Comparison of ENCODE assay signal across 1 cellular context in genomic region chr4:6728320-6729029, GRCh38.
TF ChIP-seq lines count a peak whose summit lies in the region.

No MANE protein-coding gene starts in this region.

TF ChIP-seq in IMR-90, 13 proteins besides CTCF, POLR2A, EP300 and RAD21:
- TF ChIP-seq FOS (IDR thresholded peaks at IDR 0.05; ENCODE audit: low read depth, low read length) (no peak), RFX5 (IDR thresholded peaks at IDR 0.05; ENCODE audit: low read depth, low read length) (no peak), NFE2L2 (IDR thresholded peaks at IDR 0.05; ENCODE audit: low read depth, low read length) (no peak), SMC3 (IDR thresholded peaks at IDR 0.05; ENCODE audit: low read depth, low read length) (no peak), MXI1 (IDR thresholded peaks at IDR 0.05; ENCODE audit: borderline replicate concordance, low read depth, low read length) (no peak), MAFK (IDR thresholded peaks at IDR 0.05; ENCODE audit: low read depth, low read length) (no peak), BHLHE40 (IDR thresholded peaks at IDR 0.05; ENCODE audit: low read depth, low read length) (no peak), MAZ (IDR thresholded peaks at IDR 0.05; ENCODE audit: borderline replicate concordance, low read depth, low read length) (no peak), CHD1 (IDR thresholded peaks at IDR 0.05; ENCODE audit: low read depth, low read length) (no peak), RCOR1 (IDR thresholded peaks at IDR 0.05; ENCODE audit: insufficient replicate concordance, low read length) (no peak), CEBPB (IDR thresholded peaks at IDR 0.05; ENCODE audit: low read depth, low read length) (no peak)
- TF ChIP-seq, protein P1, sequence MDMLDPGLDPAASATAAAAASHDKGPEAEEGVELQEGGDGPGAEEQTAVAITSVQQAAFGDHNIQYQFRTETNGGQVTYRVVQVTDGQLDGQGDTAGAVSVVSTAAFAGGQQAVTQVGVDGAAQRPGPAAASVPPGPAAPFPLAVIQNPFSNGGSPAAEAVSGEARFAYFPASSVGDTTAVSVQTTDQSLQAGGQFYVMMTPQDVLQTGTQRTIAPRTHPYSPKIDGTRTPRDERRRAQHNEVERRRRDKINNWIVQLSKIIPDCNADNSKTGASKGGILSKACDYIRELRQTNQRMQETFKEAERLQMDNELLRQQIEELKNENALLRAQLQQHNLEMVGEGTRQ (IDR thresholded peaks at IDR 0.05; ENCODE audit: low read depth, low read length) = no peak
- TF ChIP-seq, protein P2, sequence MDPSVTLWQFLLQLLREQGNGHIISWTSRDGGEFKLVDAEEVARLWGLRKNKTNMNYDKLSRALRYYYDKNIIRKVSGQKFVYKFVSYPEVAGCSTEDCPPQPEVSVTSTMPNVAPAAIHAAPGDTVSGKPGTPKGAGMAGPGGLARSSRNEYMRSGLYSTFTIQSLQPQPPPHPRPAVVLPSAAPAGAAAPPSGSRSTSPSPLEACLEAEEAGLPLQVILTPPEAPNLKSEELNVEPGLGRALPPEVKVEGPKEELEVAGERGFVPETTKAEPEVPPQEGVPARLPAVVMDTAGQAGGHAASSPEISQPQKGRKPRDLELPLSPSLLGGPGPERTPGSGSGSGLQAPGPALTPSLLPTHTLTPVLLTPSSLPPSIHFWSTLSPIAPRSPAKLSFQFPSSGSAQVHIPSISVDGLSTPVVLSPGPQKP (IDR thresholded peaks at IDR 0.05; ENCODE audit: borderline replicate concordance, low read depth, low read length) = no peak
